In the genomic region with DNA sequence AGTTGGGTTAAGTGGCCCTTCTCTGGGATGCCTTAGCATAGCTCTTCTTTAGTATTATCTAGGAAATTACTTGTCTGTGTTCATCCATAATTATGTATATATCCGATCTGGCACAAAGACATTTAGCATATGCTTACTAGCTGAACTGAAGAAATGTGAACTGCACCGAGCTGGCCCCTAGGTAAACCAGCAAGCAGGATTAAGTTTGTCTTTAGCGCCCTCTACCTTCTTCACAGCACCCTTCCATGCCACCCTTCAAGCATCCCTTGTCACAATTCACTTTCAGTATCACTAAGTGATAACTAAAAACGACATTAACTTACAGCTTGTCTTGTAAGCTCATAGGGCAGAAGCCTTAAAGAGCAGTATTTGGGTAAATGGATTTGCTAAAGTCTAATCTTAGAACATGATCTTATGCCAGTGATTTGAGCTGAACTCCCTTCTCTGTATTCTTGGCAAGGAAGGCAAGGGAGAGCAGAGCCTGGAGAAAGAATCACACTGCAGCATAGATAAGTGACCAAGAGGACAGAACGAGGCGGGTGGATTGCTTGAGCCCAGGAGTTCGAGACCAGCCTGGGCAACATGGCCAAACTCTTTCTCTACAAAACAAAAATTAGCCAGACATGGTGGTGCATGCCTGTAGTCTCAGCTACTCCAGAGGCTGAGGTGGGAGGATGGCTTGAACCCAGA, we compare ENCODE assay signal across 8 cellular contexts. TPM values are rescaled to one million over a fixed set of nuclear protein-coding genes. Genes with fewer than 3 reads are reported as not detected.
DNase-seq lines count a peak whose midpoint lies in the region; ATAC-seq and TF ChIP-seq lines count a peak whose summit lies in the region.

No MANE protein-coding gene starts in this region.

- peak overlapping the region; percentile 57 for H3K27ac Mint-ChIP-seq in activated naive CD4-positive, alpha-beta T cell treated with anti-CD3 and anti-CD28 coated beads, Interleukin-2, amount 50 U/mL, for 24 hours

- peaks cover 10% of the 10 kb centered on the region for H3K36me3 Mint-ChIP-seq in activated naive CD4-positive, alpha-beta T cell treated with anti-CD3 and anti-CD28 coated beads, Interleukin-2, amount 50 U/mL, for 24 hours

- H3K27me3 ChIP-seq in cardiac muscle cell: no peaks in the 10 kb centered on the region

- H3K36me3 ChIP-seq in cardiac muscle cell: peaks cover 22% of the 10 kb centered on the region

- no peaks in the 10 kb centered on the region for H3K9me3 ChIP-seq in cardiac muscle cell (ENCODE audit: low read depth)

- peak; percentile 72 for TF ChIP-seq CTCF in cardiac muscle cell (IDR thresholded peaks at IDR 0.05; ENCODE audit: low read depth, low read length)

- no peak overlapping the region for H3K4me3 ChIP-seq in cardiac muscle cell

- no peak overlapping the region for H3K4me3 Mint-ChIP-seq in activated naive CD4-positive, alpha-beta T cell treated with anti-CD3 and anti-CD28 coated beads, Interleukin-2, amount 50 U/mL, for 24 hours

- H3K27me3 Mint-ChIP-seq in activated naive CD4-positive, alpha-beta T cell treated with anti-CD3 and anti-CD28 coated beads, Interleukin-2, amount 50 U/mL, for 24 hours: no peaks in the 10 kb centered on the region

- no peak overlapping the region for H3K27ac ChIP-seq in cardiac muscle cell

- DNase-seq in NCI-H1417 (lab: John Stamatoyannopoulos, UW) (peak; percentile 44 to 77 (median 47)), NCI-H1417 treated with DMSO at 0.1 percent for 48 hours (lab: John Stamatoyannopoulos, UW) (no peak), KG1 (lab: John Stamatoyannopoulos, UW) (peak; percentile 25), RKO (ENCODE audit: low spot score) (peak; percentile 58), cardiac muscle cell (ENCODE audit: low read depth in 1 of 2, low spot score in 1 of 2) (peak; percentile 74 to 78), retina (peak; percentile 68)

- no peaks in the 10 kb centered on the region for H3K9me3 Mint-ChIP-seq in activated naive CD4-positive, alpha-beta T cell treated with anti-CD3 and anti-CD28 coated beads, Interleukin-2, amount 50 U/mL, for 24 hours

- peak; percentile 94 for ATAC-seq in GM21825 (IDR thresholded peaks at IDR 0.05; ENCODE audit: unreplicated experiment)

- no peaks in the 10 kb centered on the region for H3K4me1 ChIP-seq in cardiac muscle cell (ENCODE audit: low read depth)

- peaks cover 6% of the 10 kb centered on the region for H3K4me1 Mint-ChIP-seq in activated naive CD4-positive, alpha-beta T cell treated with anti-CD3 and anti-CD28 coated beads, Interleukin-2, amount 50 U/mL, for 24 hours

RNA-seq across cellular contexts. Expression of a gene that starts 2.6 kb away (rescaled TPM):
- not detected in 2 replicates for total RNA-seq in cardiac muscle cell
- not detected in 2 replicates for polyA plus RNA-seq in cardiac muscle cell

RNA-seq across cellular contexts. Expression of a gene that starts 36.6 kb away (rescaled TPM):
- 76.6 and 109 TPM in 2 replicates for total RNA-seq in cardiac muscle cell
- polyA plus RNA-seq in cardiac muscle cell: 64.6 and 108 TPM in 2 replicates

RNA-seq across cellular contexts. Expression of a gene that starts 55.6 kb away (rescaled TPM):
- total RNA-seq in cardiac muscle cell: 0.15 and 0.25 TPM in 2 replicates
- polyA plus RNA-seq in cardiac muscle cell: 0.06 TPM in 1 of 2 replicates, not detected in the other

RNA-seq across cellular contexts. Expression of a gene that starts 56.3 kb away (rescaled TPM):
- total RNA-seq in cardiac muscle cell: not detected in 2 replicates
- not detected in 2 replicates for polyA plus RNA-seq in cardiac muscle cell
